ENCODE assay signal across 24 cellular contexts in genomic region chr13:24361138-24361537, GRCh38. TPM values are rescaled to one million over a fixed set of nuclear protein-coding genes. Genes with fewer than 3 reads are reported as not detected.
DNase-seq lines count a peak whose midpoint lies in the region; ATAC-seq and TF ChIP-seq lines count a peak whose summit lies in the region.
"Had no signal": no experiment of that assay in that cellular context is flagged by ENCODE, and none has a peak within 500 bp of the region (broad histone marks: within the 10 kb centered on the region; RNA-seq: fewer than 3 reads in every experiment).

No MANE protein-coding gene starts in this region.

- no peak overlapping the region for H2BK12ac ChIP-seq in neuronal stem cell (ENCODE audit: low read length)

- WGBS in neuronal stem cell (ENCODE audit: extremely low coverage in 2 of 2, insufficient read length in 2 of 2, insufficient replicate concordance in 1 of 2), 2 donors, result no CpG with 5 or more reads among the region's 2 CpGs
- 65% methylated on average over 2 of the region's 2 CpGs; no CpG with 5 or more reads in 1 of the 2 donors for WGBS in transverse colon (ENCODE audit: low coverage in 1 of 2), 2 donors
- 87 to 95% (median 93%) methylated on average over 2 of the region's 2 CpGs for WGBS in ovary, 3 donors

- H3K27me3 ChIP-seq in neuronal stem cell (ENCODE audit: control insufficient read depth in 3 of 3, insufficient read depth in 3 of 3, low read depth in 1 of 3, low read length in 3 of 3), result peaks cover 0 to 4% (median 0%) of the 10 kb centered on the region in 3 experiments
- H3K27me3 ChIP-seq in transverse colon, result no peaks in the 10 kb centered on the region
- no peaks in the 10 kb centered on the region for H3K27me3 ChIP-seq in ovary
- H3K27me3 ChIP-seq: BE2C; BLaER1 treated with 17β-estradiol and CSF1 and Interleukin-3, amounts not matched to agents 10 nM and 100 nM had no signal

- H2BK5ac ChIP-seq in neuronal stem cell (ENCODE audit: low read length), result no peak overlapping the region

- H3K4me1 Mint-ChIP-seq in stimulated activated naive CD8-positive, alpha-beta T cell treated with anti-CD3 and anti-CD28 coated beads, Interleukin-15, amount 100 ng/mL, for 72 hours, result no peaks in the 10 kb centered on the region
- H3K4me1 Mint-ChIP-seq: CD14-positive monocyte; CD8-positive, alpha-beta memory T cell had no signal

- H2AK5ac ChIP-seq in neuronal stem cell (ENCODE audit: low read depth, low read length), result no peak overlapping the region

- H3K4me3 Mint-ChIP-seq in stimulated activated naive CD8-positive, alpha-beta T cell treated with anti-CD3 and anti-CD28 coated beads, Interleukin-15, amount 100 ng/mL, for 72 hours, result no peak overlapping the region
- H3K4me3 Mint-ChIP-seq: CD4-positive, alpha-beta T cell; CD8-positive, alpha-beta memory T cell had no signal

- H3K9me3 ChIP-seq in mucosa of descending colon (no peaks in the 10 kb centered on the region), neuronal stem cell (replicated peaks in 1 of 2; ENCODE audit: control insufficient read depth in 2 of 2, insufficient read depth in 1 of 2, low read depth in 1 of 2, low read length in 2 of 2) (peaks cover 0 to 9% of the 10 kb centered on the region in 2 donors), transverse colon (no peaks in the 10 kb centered on the region), ovary (no peaks in the 10 kb centered on the region)
- H3K9me3 ChIP-seq: A549; BLaER1 treated with 17β-estradiol and CSF1 and Interleukin-3, amounts not matched to agents 10 nM and 100 nM; HAP-1 had no signal

- H2AFZ ChIP-seq in neuronal stem cell (ENCODE audit: low read length), result no peak overlapping the region

- no peak for DNase-seq in stimulated activated naive CD8-positive, alpha-beta T cell treated with anti-CD3 and anti-CD28 coated beads, Interleukin-15, amount 100 ng/mL, for 72 hours
- no peak for DNase-seq in stimulated activated naive CD8-positive, alpha-beta T cell treated with anti-CD3 and anti-CD28 coated beads, Interleukin-15, Interleukin-2, amounts not matched to agents 100 U/mL and 50 U/mL, for 24 hours
- peak in 2 of 3 donors; percentile 32 to 53 for DNase-seq in mucosa of descending colon
- DNase-seq in neuronal stem cell (ENCODE audit: low spot score), result no peak
- peak; percentile 44 for DNase-seq in transverse colon
- DNase-seq in ovary, result no peak
- no peak for DNase-seq in GM13976 (ENCODE audit: low spot score)
- no peak for DNase-seq in NOMO-1 treated with DMSO at 0.1 percent for 48 hours (lab: John Stamatoyannopoulos, UW; ENCODE audit: unreplicated experiment)
- DNase-seq: 8988T; ACHN; AML-193; BE2C; CD4-positive, alpha-beta T cell; CD8-positive, alpha-beta memory T cell; DMS 273 treated with DMSO at 0.1 percent for 48 hours; DMS79 treated with DMSO at 0.1 percent for 48 hours; GF-D8; GOT3 had no signal

- no peak overlapping the region for H3K4me3 ChIP-seq in mucosa of descending colon
- H3K4me3 ChIP-seq in neuronal stem cell (ENCODE audit: low read length in 2 of 2), result no peak overlapping the region
- no peak overlapping the region for H3K4me3 ChIP-seq in transverse colon
- no peak overlapping the region for H3K4me3 ChIP-seq in ovary
- H3K4me3 ChIP-seq: A549; BLaER1 treated with 17β-estradiol and CSF1 and Interleukin-3, amounts not matched to agents 10 nM and 100 nM; HAP-1 had no signal

- no peaks in the 10 kb centered on the region for H3K9me3 Mint-ChIP-seq in stimulated activated naive CD8-positive, alpha-beta T cell treated with anti-CD3 and anti-CD28 coated beads, Interleukin-15, amount 100 ng/mL, for 72 hours
- H3K9me3 Mint-ChIP-seq: CD14-positive monocyte; CD4-positive, alpha-beta T cell; CD8-positive, alpha-beta memory T cell had no signal

- ATAC-seq in stimulated activated naive CD8-positive, alpha-beta T cell treated with anti-CD3 and anti-CD28 coated beads, Interleukin-15, amount 100 ng/mL, for 72 hours, result no peak
- no peak for ATAC-seq in stimulated activated naive CD8-positive, alpha-beta T cell treated with anti-CD3 and anti-CD28 coated beads, Interleukin-15, Interleukin-2, amounts not matched to agents 100 U/mL and 50 U/mL, for 24 hours
- ATAC-seq in mucosa of descending colon, result peak; percentile 88
- ATAC-seq: A549 had no signal

- no peak for TF ChIP-seq POLR2A in transverse colon (IDR thresholded peaks at IDR 0.05)
- no peak for TF ChIP-seq POLR2A in ovary (IDR thresholded peaks at IDR 0.05)

- H3K18ac ChIP-seq in neuronal stem cell (ENCODE audit: low read length), result peak overlapping the region; percentile 20

- H3K79me1 ChIP-seq in neuronal stem cell (ENCODE audit: low read depth, low read length), result no peaks in the 10 kb centered on the region

- no peak overlapping the region for H3K4me2 ChIP-seq in neuronal stem cell (ENCODE audit: insufficient read depth, low read length, poor library complexity, severe bottlenecking)
- H3K4me2 ChIP-seq: A549; BLaER1 treated with 17β-estradiol and CSF1 and Interleukin-3, amounts not matched to agents 10 nM and 100 nM had no signal

- no peak overlapping the region for H2BK120ac ChIP-seq in neuronal stem cell (ENCODE audit: low read depth, low read length)

- in situ Hi-C loops in transverse colon (cut with MboI; ENCODE audit: low pct_ligation_motif_present in 1 of 4, low pct_unique_long_range_greater_than_20kb in 1 of 4, low sequenced_read_pairs in 3 of 4), result loop anchor here in 2 of 4 donors (25.0 kb wide), 1 partner anchor 1424 kb away; no protein-coding TSS in a partner anchor
- in situ Hi-C loops in GM13976 (cut with MboI; ENCODE audit: low sequenced_read_pairs, unreplicated experiment), result no loop called here

- H3K27me3 Mint-ChIP-seq in stimulated activated naive CD8-positive, alpha-beta T cell treated with anti-CD3 and anti-CD28 coated beads, Interleukin-15, amount 100 ng/mL, for 72 hours, result no peaks in the 10 kb centered on the region
- H3K27me3 Mint-ChIP-seq: CD4-positive, alpha-beta T cell; CD8-positive, alpha-beta memory T cell had no signal

- TF ChIP-seq EP300 in transverse colon (IDR thresholded peaks at IDR 0.05; ENCODE audit: low read depth), result no peak
- TF ChIP-seq EP300 in ovary (IDR thresholded peaks at IDR 0.05), result no peak

- H4K91ac ChIP-seq in neuronal stem cell (ENCODE audit: low read depth, low read length, poor library complexity), result no peak overlapping the region

- H3K14ac ChIP-seq in neuronal stem cell (ENCODE audit: low read length), result no peak overlapping the region

- TF ChIP-seq CTCF in mucosa of descending colon (IDR thresholded peaks at IDR 0.05) (no peak), transverse colon (IDR thresholded peaks at IDR 0.05) (no peak), ovary (IDR thresholded peaks at IDR 0.05) (no peak), GM13976 (IDR thresholded peaks at IDR 0.05; ENCODE audit: borderline replicate concordance, control extremely low read depth, extremely low read depth, insufficient read depth, missing control alignments) (no peak)

- H3K4me1 ChIP-seq in mucosa of descending colon (ENCODE audit: low read depth), result peaks cover 6% of the 10 kb centered on the region
- H3K4me1 ChIP-seq in neuronal stem cell (ENCODE audit: control insufficient read depth in 2 of 2, insufficient read depth in 1 of 2, low read depth in 1 of 2, low read length in 2 of 2), result peaks cover 0 to 2% of the 10 kb centered on the region in 2 donors
- H3K4me1 ChIP-seq in transverse colon, result peaks cover 0 to 13% (median 3%) of the 10 kb centered on the region in 4 donors
- no peaks in the 10 kb centered on the region for H3K4me1 ChIP-seq in ovary (ENCODE audit: insufficient read depth)
- H3K4me1 ChIP-seq: A549; BE2C; BLaER1 treated with 17β-estradiol and CSF1 and Interleukin-3, amounts not matched to agents 10 nM and 100 nM; HAP-1 had no signal

- H3K36me3 ChIP-seq in mucosa of descending colon (ENCODE audit: low read depth) (no peaks in the 10 kb centered on the region), neuronal stem cell (replicated peaks in 1 of 2; ENCODE audit: control insufficient read depth in 2 of 2, insufficient read depth in 2 of 2, low read length in 2 of 2) (no peaks in the 10 kb centered on the region), transverse colon (no peaks in the 10 kb centered on the region), ovary (no peaks in the 10 kb centered on the region)
- H3K36me3 ChIP-seq: BE2C; BLaER1 treated with 17β-estradiol and CSF1 and Interleukin-3, amounts not matched to agents 10 nM and 100 nM; HAP-1 had no signal

- H4K8ac ChIP-seq in neuronal stem cell (ENCODE audit: low read depth, low read length), result no peak overlapping the region

- no peak overlapping the region for H3K23ac ChIP-seq in neuronal stem cell (ENCODE audit: low read depth, low read length, poor library complexity)

- intact Hi-C loops in mucosa of descending colon (cut with DNase I, micrococcal nuclease) (no loop called here), transverse colon (cut with DNase I; ENCODE audit: low total_unique reads) (no loop called here), ovary (cut with DNase I) (loop anchor here in 1 of 4 donors (10.0 kb wide), 1 partner anchor 1416 kb away; no protein-coding TSS in a partner anchor)

- H3K27ac ChIP-seq in neuronal stem cell (replicated peaks; ENCODE audit: low read length), result no peak overlapping the region
- H3K27ac ChIP-seq in transverse colon, result peak overlapping the region; percentile 36 to 57 (median 49)
- no peak overlapping the region for H3K27ac ChIP-seq in ovary
- H3K27ac ChIP-seq: A549; BLaER1 treated with 17β-estradiol and CSF1 and Interleukin-3, amounts not matched to agents 10 nM and 100 nM had no signal

- no peak overlapping the region for H3K4ac ChIP-seq in neuronal stem cell (ENCODE audit: low read length)

- H3K9ac ChIP-seq in neuronal stem cell (ENCODE audit: low read depth, low read length, poor library complexity), result no peak overlapping the region
- H3K9ac ChIP-seq: BLaER1 treated with 17β-estradiol and CSF1 and Interleukin-3, amounts not matched to agents 10 nM and 100 nM had no signal

- H2BK15ac ChIP-seq in neuronal stem cell (ENCODE audit: low read length), result no peak overlapping the region

- H3K27ac Mint-ChIP-seq in stimulated activated naive CD8-positive, alpha-beta T cell treated with anti-CD3 and anti-CD28 coated beads, Interleukin-15, amount 100 ng/mL, for 72 hours, result peak overlapping the region; percentile 48 to 55
- H3K27ac Mint-ChIP-seq: CD14-positive monocyte; CD4-positive, alpha-beta T cell; CD8-positive, alpha-beta memory T cell had no signal

RNA-seq across cellular contexts. Expression of gene C1QTNF9, which starts 51.8 kb away (rescaled TPM):
- total RNA-seq in mucosa of descending colon, result under 1 TPM in 2 of 3 donors, not detected in 1; 0.38 to 0.54 TPM
- polyA plus RNA-seq in neuronal stem cell (2013, experiment 1 of 2), result 0.01 TPM
- polyA plus RNA-seq in neuronal stem cell (2013, experiment 2 of 2), result not detected
- total RNA-seq in transverse colon, result under 1 TPM in 1 of 4 donors, not detected in 3; 0.48 TPM
- under 1 TPM in 4 of 7 donors, not detected in 3; 0.12 to 0.27 (median 0.19) TPM for total RNA-seq in ovary
- polyA plus RNA-seq in ovary, result 1 to 10 TPM in 1 of 2 donors, under 1 TPM in 1; 0.39 to 1.6 TPM
- total RNA-seq: CD4-positive, alpha-beta T cell; CD8-positive, alpha-beta memory T cell; Daoy; G401 had no signal
- polyA plus RNA-seq: A549; CD14-positive monocyte; CD8-positive, alpha-beta memory T cell had no signal

Comparison
In these comparisons a context has a peak if more than half of its experiments do, and no peak if none do; other contexts are left out.
1. DNase-seq: peak in mucosa of descending colon (2 of 3) and transverse colon (single experiment); none in stimulated activated naive CD8-positive, alpha-beta T cell treated with anti-CD3 and anti-CD28 coated beads, Interleukin-15, amount 100 ng/mL, for 72 hours (0 of 2), stimulated activated naive CD8-positive, alpha-beta T cell treated with anti-CD3 and anti-CD28 coated beads, Interleukin-15, Interleukin-2, amounts not matched to agents 100 U/mL and 50 U/mL, for 24 hours (single experiment), neuronal stem cell (single experiment), ovary (0 of 5), GM13976 (single experiment) and NOMO-1 treated with DMSO at 0.1 percent for 48 hours (single experiment).
2. H3K27ac ChIP-seq: peak in transverse colon (4 of 4); none in neuronal stem cell (single experiment) and ovary (0 of 2).